In genomic region chr1:6207075-6207885, GRCh38 we compare ENCODE assay signal across 1 cellular context.
TF ChIP-seq lines count a peak whose summit lies in the region.

No MANE protein-coding gene starts in this region.

TF ChIP-seq in HCT116, 20 proteins besides CTCF, POLR2A, EP300 and RAD21 (continued from another document):
- no peak for TF ChIP-seq ZBTB33 (IDR thresholded peaks at IDR 0.05; ENCODE audit: extremely low read depth, insufficient replicate concordance, low read length)
- no peak for TF ChIP-seq ZFX (IDR thresholded peaks at IDR 0.05)
- TF ChIP-seq SP1 (IDR thresholded peaks at IDR 0.05; ENCODE audit: low read depth): no peak
- TF ChIP-seq JUND (IDR thresholded peaks at IDR 0.05): no peak
